In genomic region chr21:41169258-41169576, GRCh38 we compare ENCODE assay signal across 9 cellular contexts. TPM values are rescaled to one million over a fixed set of nuclear protein-coding genes. Genes with fewer than 3 reads are reported as not detected.
DNase-seq lines count a peak whose midpoint lies in the region; ATAC-seq and TF ChIP-seq lines count a peak whose summit lies in the region.
"Had no signal": no experiment of that assay in that cellular context is flagged by ENCODE, and none has a peak within 500 bp of the region (broad histone marks: within the 10 kb centered on the region; RNA-seq: fewer than 3 reads in every experiment).

No MANE protein-coding gene starts in this region.

- H3K27ac ChIP-seq in cardiac muscle cell (no peak overlapping the region), muscle layer of colon (ENCODE audit: low read depth, low read length) (peak overlapping the region; percentile 86), uterus (peak overlapping the region; percentile 90 to 97)
- H3K27ac ChIP-seq in effector memory CD4-positive, alpha-beta T cell (ENCODE audit: insufficient read depth, low read length, poor library complexity, severe bottlenecking) = no peak overlapping the region

- no peaks in the 10 kb centered on the region for H3K9me3 ChIP-seq in cardiac muscle cell (ENCODE audit: low read depth)
- H3K9me3 ChIP-seq in muscle layer of colon (ENCODE audit: low read length) = no peaks in the 10 kb centered on the region
- H3K9me3 ChIP-seq in uterus = no peaks in the 10 kb centered on the region
- H3K9me3 ChIP-seq in effector memory CD4-positive, alpha-beta T cell (ENCODE audit: control insufficient read depth, low read length) = no peaks in the 10 kb centered on the region

- H3K4me3 Mint-ChIP-seq in dendritic cell treated with granulocyte-macrophage colony-stimulating factor and Interleukin-4, amounts not matched to agents 40 ng/mL and 50 ng/mL, for 4 days = peak overlapping the region; percentile 42

- ATAC-seq in Right ventricle myocardium inferior = no peak

- no peaks in the 10 kb centered on the region for H3K4me1 Mint-ChIP-seq in dendritic cell treated with granulocyte-macrophage colony-stimulating factor and Interleukin-4, amounts not matched to agents 40 ng/mL and 50 ng/mL, for 4 days (ENCODE audit: low read depth)

- H3K9ac ChIP-seq in muscle layer of colon (ENCODE audit: low read length) = peak overlapping the region; percentile 38

- no peak for TF ChIP-seq CTCF in cardiac muscle cell (IDR thresholded peaks at IDR 0.05; ENCODE audit: low read depth, low read length)
- no peak for TF ChIP-seq CTCF in uterus (IDR thresholded peaks at IDR 0.05)

- intact Hi-C loops in Right ventricle myocardium inferior (cut with DNase I) (loop anchor here (2.0 to 5.0 kb wide), 2 partner anchors 38 to 48 kb away; no protein-coding TSS in a partner anchor), uterus (cut with DNase I; ENCODE audit: low total_unique reads) (loop anchor here (10.0 kb wide), 1 partner anchor 256 kb away; the partner anchor contains the start of gene MX1)
- intact Hi-C loops in dendritic cell treated with granulocyte-macrophage colony-stimulating factor and Interleukin-4, amounts not matched to agents 40 ng/mL and 50 ng/mL, for 4 days (cut with micrococcal nuclease) = no loop called here

- peaks cover 58% of the 10 kb centered on the region for H3K27me3 Mint-ChIP-seq in dendritic cell treated with granulocyte-macrophage colony-stimulating factor and Interleukin-4, amounts not matched to agents 40 ng/mL and 50 ng/mL, for 4 days

- H3K36me3 Mint-ChIP-seq in dendritic cell treated with granulocyte-macrophage colony-stimulating factor and Interleukin-4, amounts not matched to agents 40 ng/mL and 50 ng/mL, for 4 days (ENCODE audit: low read depth) = no peaks in the 10 kb centered on the region

- H3K36me3 ChIP-seq in cardiac muscle cell (no peaks in the 10 kb centered on the region), muscle layer of colon (ENCODE audit: insufficient read depth, low read length) (no peaks in the 10 kb centered on the region), uterus (no peaks in the 10 kb centered on the region)
- no peaks in the 10 kb centered on the region for H3K36me3 ChIP-seq in effector memory CD4-positive, alpha-beta T cell (ENCODE audit: control insufficient read depth, insufficient read depth, low read length)

- peaks cover 44% of the 10 kb centered on the region for H3K27me3 ChIP-seq in cardiac muscle cell
- no peaks in the 10 kb centered on the region for H3K27me3 ChIP-seq in muscle layer of colon (ENCODE audit: control insufficient read depth in 1 of 2, insufficient read depth in 2 of 2, low read length in 2 of 2)
- H3K27me3 ChIP-seq in uterus = no peaks in the 10 kb centered on the region
- peaks cover 10% of the 10 kb centered on the region for H3K27me3 ChIP-seq in effector memory CD4-positive, alpha-beta T cell (replicated peaks; ENCODE audit: control insufficient read depth, insufficient read depth, low read length, poor library complexity, severe bottlenecking)

- DNase-seq in cardiac muscle cell (ENCODE audit: low read depth in 1 of 2, low spot score in 1 of 2) (no peak), Right ventricle myocardium inferior (ENCODE audit: missing footprints) (no peak), uterus (no peak), medulla oblongata (ENCODE audit: extremely low spot score) (no peak)
- no peak for DNase-seq in stimulated activated CD4-positive, alpha-beta T cell treated with anti-CD3 and anti-CD28 coated beads, Interleukin-1b, Interleukin-23, amount 100 ng/mL, for 48 hours
- no peak for DNase-seq in effector memory CD4-positive, alpha-beta T cell
- DNase-seq: MV-4-11 had no signal

- H3K4me3 ChIP-seq in cardiac muscle cell (peak overlapping the region; percentile 58), muscle layer of colon (ENCODE audit: low read depth in 1 of 2, low read length in 2 of 2) (peak overlapping the region; percentile 30 to 57), uterus (peak overlapping the region; percentile 70)
- H3K4me3 ChIP-seq in effector memory CD4-positive, alpha-beta T cell (ENCODE audit: insufficient read depth, low read depth, low read length, poor library complexity, severe bottlenecking) = no peak overlapping the region

- TF ChIP-seq POLR2A in uterus (IDR thresholded peaks at IDR 0.05) = no peak

- no peak overlapping the region for H3K27ac Mint-ChIP-seq in dendritic cell treated with granulocyte-macrophage colony-stimulating factor and Interleukin-4, amounts not matched to agents 40 ng/mL and 50 ng/mL, for 4 days

- H3K4me1 ChIP-seq in cardiac muscle cell (ENCODE audit: low read depth) (no peaks in the 10 kb centered on the region), muscle layer of colon (ENCODE audit: insufficient read depth, low read length) (peaks cover 22% of the 10 kb centered on the region), uterus (peaks cover 0 to 10% of the 10 kb centered on the region in 2 donors)
- H3K4me1 ChIP-seq in effector memory CD4-positive, alpha-beta T cell (ENCODE audit: control insufficient read depth, insufficient read depth, low read length, poor library complexity, severe bottlenecking) = peaks cover 5% of the 10 kb centered on the region

- no peaks in the 10 kb centered on the region for H3K9me3 Mint-ChIP-seq in dendritic cell treated with granulocyte-macrophage colony-stimulating factor and Interleukin-4, amounts not matched to agents 40 ng/mL and 50 ng/mL, for 4 days

RNA-seq across cellular contexts. Expression of gene BACE2, which starts 1.3 kb away (rescaled TPM):
- total RNA-seq in cardiac muscle cell = 8.1 and 17.5 TPM in 2 replicates
- 8.8 and 10.4 TPM in 2 replicates for polyA plus RNA-seq in cardiac muscle cell
- 14.5 TPM for total RNA-seq in Right ventricle myocardium inferior
- total RNA-seq in uterus = 10 to 100 TPM; 22.8 to 98.8 (median 76.5) TPM

Comparison
In these comparisons a context has a peak if more than half of its experiments do, and no peak if none do; other contexts are left out.
1. H3K27ac ChIP-seq: peak in muscle layer of colon (single experiment) and uterus (2 of 2); none in cardiac muscle cell (single experiment) and effector memory CD4-positive, alpha-beta T cell (single experiment).